In the genomic region with DNA sequence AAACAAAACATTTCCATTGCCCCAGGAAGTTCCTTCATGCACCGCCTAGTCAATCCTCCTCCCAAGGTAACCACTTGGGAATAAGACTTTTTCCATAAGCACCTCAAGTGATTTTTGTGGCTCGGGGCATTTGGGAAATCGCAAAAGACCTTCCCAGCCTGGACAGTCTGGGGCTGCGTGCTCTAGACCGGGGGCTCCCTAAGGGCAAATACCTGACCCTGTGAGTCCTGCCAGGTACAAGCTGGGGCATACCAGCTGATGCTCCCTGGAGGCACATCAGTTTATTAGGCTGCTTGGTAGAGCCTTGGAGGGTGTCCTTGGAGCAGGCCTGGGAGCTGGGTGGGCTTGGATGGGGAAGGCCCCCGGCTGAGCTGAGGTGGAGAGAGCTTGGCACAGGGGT, we compare ENCODE assay signal across 22 cellular contexts. TPM values are rescaled to one million over a fixed set of nuclear protein-coding genes. Genes with fewer than 3 reads are reported as not detected.
"Had no signal": no experiment of that assay in that cellular context is flagged by ENCODE, and none has a peak within 500 bp of the region (broad histone marks: within the 10 kb centered on the region; RNA-seq: fewer than 3 reads in every experiment).

No MANE protein-coding gene starts in this region.

- H3K27ac Mint-ChIP-seq: activated CD4-positive, alpha-beta T cell treated with anti-CD3 and anti-CD28 coated beads, Interleukin-2, amount 10 ng/mL, durations not matched to agents 24 days and 14 days; activated CD8-positive, alpha-beta T cell treated with anti-CD3 and anti-CD28 coated beads for 36 hours; activated naive CD8-positive, alpha-beta T cell treated with anti-CD3 and anti-CD28 coated beads, Interleukin-2, amount 10 ng/mL, durations not matched to agents 7 days and 5 days; activated T-helper 17 cell treated with anti-CD3 and anti-CD28 coated beads, Interleukin-2, amount 50 U/mL, for 72 hours; stimulated activated memory B cell treated with anti-CD40 and anti-IgM and Interleukin-4, amounts not matched to agents 10 μg/mL and 1 μg/mL and 100 μg/mL, for 72 hours had no signal

- DNase-seq: activated CD4-positive, alpha-beta T cell treated with anti-CD3 and anti-CD28 coated beads, Interleukin-2, amount 10 ng/mL, durations not matched to agents 24 days and 14 days; activated CD8-positive, alpha-beta T cell treated with anti-CD3 and anti-CD28 coated beads for 36 hours; activated naive CD4-positive, alpha-beta T cell; activated naive CD8-positive, alpha-beta T cell treated with anti-CD3 and anti-CD28 coated beads, Interleukin-2, amount 10 ng/mL, durations not matched to agents 7 days and 5 days; activated T-cell treated with anti-CD3 and anti-CD28 coated beads, Interleukin-2, amount 50 U/mL, for 1 hour; amygdala; body of pancreas; central memory CD4-positive, alpha-beta T cell; erythroblast; gastrocnemius medialis; head of caudate nucleus; naive B cell; pancreas; sigmoid colon; stimulated activated CD4-positive, alpha-beta T cell treated with anti-CD3 and anti-CD28 coated beads, Interleukin-4, amount 100 ng/mL, for 4 hours; T1000; testis; upper lobe of left lung had no signal

- H3K36me3 ChIP-seq: gastrocnemius medialis, pancreas, sigmoid colon, upper lobe of left lung had no signal

- H3K36me3 Mint-ChIP-seq: activated naive CD8-positive, alpha-beta T cell treated with anti-CD3 and anti-CD28 coated beads, Interleukin-2, amount 10 ng/mL, durations not matched to agents 7 days and 5 days; naive B cell; stimulated activated memory B cell treated with anti-CD40 and anti-IgM and Interleukin-4, amounts not matched to agents 10 μg/mL and 1 μg/mL and 100 μg/mL, for 72 hours had no signal

- H3K27ac ChIP-seq: body of pancreas, gastrocnemius medialis, pancreas, sigmoid colon, testis had no signal

- H3K4me1 ChIP-seq: gastrocnemius medialis, pancreas had no signal

- ATAC-seq: activated CD8-positive, alpha-beta T cell treated with anti-CD3 and anti-CD28 coated beads for 36 hours; activated T-helper 17 cell treated with anti-CD3 and anti-CD28 coated beads, Interleukin-2, amount 50 U/mL, for 72 hours; body of pancreas; gastrocnemius medialis; pancreas; stimulated activated memory B cell treated with anti-CD40 and anti-IgM and Interleukin-4, amounts not matched to agents 10 μg/mL and 1 μg/mL and 100 μg/mL, for 72 hours had no signal

- H3K4me3 ChIP-seq: body of pancreas, gastrocnemius medialis, lung, pancreas, sigmoid colon, testis, upper lobe of left lung had no signal

- H3K9me3 ChIP-seq: body of pancreas, gastrocnemius medialis, pancreas, sigmoid colon, testis, upper lobe of left lung had no signal

- H3K4me3 Mint-ChIP-seq: activated CD4-positive, alpha-beta T cell treated with anti-CD3 and anti-CD28 coated beads, Interleukin-2, amount 10 ng/mL, durations not matched to agents 24 days and 14 days; activated CD8-positive, alpha-beta T cell treated with anti-CD3 and anti-CD28 coated beads for 36 hours; activated naive CD8-positive, alpha-beta T cell treated with anti-CD3 and anti-CD28 coated beads, Interleukin-2, amount 10 ng/mL, durations not matched to agents 7 days and 5 days; activated T-helper 17 cell treated with anti-CD3 and anti-CD28 coated beads, Interleukin-2, amount 50 U/mL, for 72 hours; naive B cell; stimulated activated memory B cell treated with anti-CD40 and anti-IgM and Interleukin-4, amounts not matched to agents 10 μg/mL and 1 μg/mL and 100 μg/mL, for 72 hours had no signal

- H3K9me3 Mint-ChIP-seq: activated CD4-positive, alpha-beta T cell treated with anti-CD3 and anti-CD28 coated beads, Interleukin-2, amount 10 ng/mL, durations not matched to agents 24 days and 14 days; activated CD8-positive, alpha-beta T cell treated with anti-CD3 and anti-CD28 coated beads for 36 hours; activated naive CD8-positive, alpha-beta T cell treated with anti-CD3 and anti-CD28 coated beads, Interleukin-2, amount 10 ng/mL, durations not matched to agents 7 days and 5 days; activated T-helper 17 cell treated with anti-CD3 and anti-CD28 coated beads, Interleukin-2, amount 50 U/mL, for 72 hours; naive B cell; stimulated activated memory B cell treated with anti-CD40 and anti-IgM and Interleukin-4, amounts not matched to agents 10 μg/mL and 1 μg/mL and 100 μg/mL, for 72 hours had no signal

- H3K4me1 Mint-ChIP-seq: activated CD4-positive, alpha-beta T cell treated with anti-CD3 and anti-CD28 coated beads, Interleukin-2, amount 10 ng/mL, durations not matched to agents 24 days and 14 days; activated naive CD8-positive, alpha-beta T cell treated with anti-CD3 and anti-CD28 coated beads, Interleukin-2, amount 10 ng/mL, durations not matched to agents 7 days and 5 days; activated T-helper 17 cell treated with anti-CD3 and anti-CD28 coated beads, Interleukin-2, amount 50 U/mL, for 72 hours; naive B cell; stimulated activated memory B cell treated with anti-CD40 and anti-IgM and Interleukin-4, amounts not matched to agents 10 μg/mL and 1 μg/mL and 100 μg/mL, for 72 hours had no signal

- H3K27me3 ChIP-seq: body of pancreas, pancreas, sigmoid colon, testis, upper lobe of left lung had no signal

RNA-seq across cellular contexts. Expression of gene ALPL, which starts 34.4 kb away (rescaled TPM):
- total RNA-seq: activated CD4-positive, alpha-beta T cell treated with anti-CD3 and anti-CD28 coated beads, Interleukin-2, amount 10 ng/mL, durations not matched to agents 24 days and 14 days; activated CD8-positive, alpha-beta T cell treated with anti-CD3 and anti-CD28 coated beads for 36 hours; activated naive CD8-positive, alpha-beta T cell treated with anti-CD3 and anti-CD28 coated beads, Interleukin-2, amount 10 ng/mL, durations not matched to agents 7 days and 5 days; activated T-helper 17 cell treated with anti-CD3 and anti-CD28 coated beads, Interleukin-2, amount 50 U/mL, for 72 hours; T-helper 1 cell treated with Interleukin-12 subunit alpha and Interleukin-12 subunit beta and Interleukin-4 antibody, amounts not matched to agents 30 ng/mL and 1 ng/mL, for 36 hours had no signal
